Comparison of ENCODE assay signal across 12 cellular contexts in the genomic region with DNA sequence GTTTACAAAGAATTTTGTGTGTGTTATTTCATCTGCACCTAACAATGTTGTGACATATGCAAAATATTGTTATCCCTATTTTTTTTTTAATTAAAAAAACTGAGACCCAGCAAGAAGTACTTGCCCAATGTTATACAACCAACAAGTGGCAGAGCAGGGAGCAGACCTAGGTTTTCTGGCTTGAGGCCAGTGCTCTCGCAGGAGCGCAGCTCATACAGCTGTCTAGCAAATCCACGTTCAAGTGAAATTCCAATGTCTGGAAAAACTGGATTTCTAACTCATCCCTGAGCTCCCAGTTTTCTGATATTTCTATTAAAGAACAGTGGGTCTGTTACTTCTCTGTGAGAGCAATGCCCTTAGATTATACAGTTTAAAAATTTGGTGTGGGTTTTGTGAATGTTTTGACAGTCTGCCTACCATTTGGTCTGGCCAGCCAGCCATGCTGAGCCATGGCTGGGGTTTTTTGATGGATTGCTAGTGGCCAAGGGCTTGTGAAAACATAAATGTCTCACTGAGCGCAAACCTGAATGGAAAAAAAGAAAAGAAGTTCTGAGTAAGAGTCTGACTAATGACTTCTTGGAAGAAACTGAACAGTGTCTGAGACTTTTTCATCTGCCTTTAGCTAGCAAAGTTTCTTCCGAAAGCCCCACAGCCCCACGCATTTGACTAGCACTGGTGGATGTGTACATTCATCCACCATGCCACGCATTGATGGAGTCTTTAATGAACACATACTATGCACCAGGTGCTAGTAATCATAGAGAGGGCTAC. TPM values are rescaled to one million over a fixed set of nuclear protein-coding genes. Genes with fewer than 3 reads are reported as not detected.
A peak's percentile ranks its signal among the peaks of the same experiment; 100 is the strongest.
DNase-seq lines count a peak whose midpoint lies in the region; ATAC-seq and TF ChIP-seq lines count a peak whose summit lies in the region.
"Had no signal": no experiment of that assay in that cellular context is flagged by ENCODE, and none has a peak within 500 bp of the region (broad histone marks: within the 10 kb centered on the region; RNA-seq: fewer than 3 reads in every experiment).

No MANE protein-coding gene starts in this region.

- H3K36me3 ChIP-seq in left ventricle myocardium inferior (no peaks in the 10 kb centered on the region), SJCRH30 (no peaks in the 10 kb centered on the region; the same call in 1 of the 2 replicates), Caco-2 (ENCODE audit: control insufficient read depth, insufficient read depth, low read length) (no peaks in the 10 kb centered on the region)
- H3K36me3 ChIP-seq: thoracic aorta had no signal

- no peaks in the 10 kb centered on the region for H3K36me3 Mint-ChIP-seq in Caco-2 (ENCODE audit: insufficient read depth, unreplicated experiment)
- H3K36me3 Mint-ChIP-seq in endothelial cell (ENCODE audit: low read depth, unreplicated experiment), result peaks cover 7% of the 10 kb centered on the region

- TF ChIP-seq CTCF in left ventricle myocardium inferior (IDR thresholded peaks at IDR 0.05; ENCODE audit: borderline replicate concordance) (no peak), epithelial cell of esophagus (IDR thresholded peaks at IDR 0.05; ENCODE audit: insufficient read depth, low read depth, low read length, missing control alignments) (no peak), Caco-2 (IDR thresholded peaks at IDR 0.05; ENCODE audit: insufficient read depth in 1 of 2, low read depth in 1 of 2, low read length in 1 of 2, severe bottlenecking in 1 of 2, unreplicated experiment in 1 of 2) (no peak), endothelial cell (IDR thresholded peaks at IDR 0.05; ENCODE audit: unreplicated experiment) (no peak)

- no peak for DNase-seq in Right ventricle myocardium superior
- DNase-seq in left ventricle myocardium inferior, result no peak
- peak; percentile 69 to 71 for DNase-seq in SJCRH30
- DNase-seq in epithelial cell of esophagus (ENCODE audit: low read depth), result peak; percentile 45
- DNase-seq in stimulated activated CD8-positive, alpha-beta memory T cell treated with anti-CD3 and anti-CD28 coated beads, Interleukin-7, amount 100 ng/mL, for 48 hours (ENCODE audit: extremely low read depth in 1 of 2, low read depth in 1 of 2), result peak; percentile 23 to 56
- DNase-seq in NCI-H774 (lab: John Stamatoyannopoulos, UW), result no peak
- no peak for DNase-seq in Caco-2
- no peak for DNase-seq in endothelial cell (ENCODE audit: low spot score)
- DNase-seq: amygdala, NCI-H1048 had no signal

- BruUV-seq in Caco-2 (replicated peaks; lab: Mats Ljungman, UMichigan), result no TSS peak

- H3K4me3 ChIP-seq in left ventricle myocardium inferior, result no peak overlapping the region
- no peak overlapping the region for H3K4me3 ChIP-seq in SJCRH30
- H3K4me3 ChIP-seq in epithelial cell of esophagus (ENCODE audit: low read length), result no peak overlapping the region
- H3K4me3 ChIP-seq in Caco-2 (ENCODE audit: low read depth, low read length), result no peak overlapping the region
- H3K4me3 ChIP-seq: thoracic aorta had no signal

- H3K27me3 ChIP-seq in left ventricle myocardium inferior (ENCODE audit: low read depth) (no peaks in the 10 kb centered on the region), SJCRH30 (no peaks in the 10 kb centered on the region), Caco-2 (replicated peaks; ENCODE audit: control insufficient read depth, insufficient read depth, low read length) (no peaks in the 10 kb centered on the region)

- H3K4me3 Mint-ChIP-seq in Caco-2 (ENCODE audit: unreplicated experiment) (no peak overlapping the region), endothelial cell (ENCODE audit: unreplicated experiment) (no peak overlapping the region)

- H3K9me3 ChIP-seq in left ventricle myocardium inferior (replicated peaks) (peaks cover 20% of the 10 kb centered on the region), SJCRH30 (replicated peaks) (peaks cover 8% of the 10 kb centered on the region), Caco-2 (peaks cover 18% of the 10 kb centered on the region)
- H3K9me3 ChIP-seq: thoracic aorta had no signal

- CTCF ChIA-PET in Caco-2 (lab: Charles Lee), result interaction anchor here (0.7 kb wide), 1 partner anchor 70 kb away, joined by 3 read pairs; no protein-coding TSS in a partner anchor

- H3K9me3 Mint-ChIP-seq in Caco-2 (ENCODE audit: unreplicated experiment) (peaks cover 29% of the 10 kb centered on the region), endothelial cell (ENCODE audit: unreplicated experiment) (no peaks in the 10 kb centered on the region)

- H3K4me1 Mint-ChIP-seq in Caco-2 (ENCODE audit: low read depth, unreplicated experiment) (no peaks in the 10 kb centered on the region), endothelial cell (ENCODE audit: unreplicated experiment) (peaks cover 3% of the 10 kb centered on the region)

- POLR2A ChIA-PET in Caco-2 (lab: Charles Lee), result no interaction called here

- peaks cover 20% of the 10 kb centered on the region for H3K27me3 Mint-ChIP-seq in Caco-2 (ENCODE audit: insufficient read depth, unreplicated experiment)
- peaks cover 2% of the 10 kb centered on the region for H3K27me3 Mint-ChIP-seq in endothelial cell (ENCODE audit: unreplicated experiment)

- no peak overlapping the region for H3K27ac ChIP-seq in left ventricle myocardium inferior (replicated peaks)
- H3K27ac ChIP-seq in SJCRH30, result no peak overlapping the region
- H3K27ac ChIP-seq: thoracic aorta had no signal

- intact Hi-C loops in Right ventricle myocardium superior (cut with DNase I) (no loop called here), left ventricle myocardium inferior (cut with micrococcal nuclease) (no loop called here), Caco-2 (cut with micrococcal nuclease; ENCODE audit: unreplicated experiment) (no loop called here)

- ATAC-seq in Right ventricle myocardium superior (ENCODE audit: poor library complexity), result peak; percentile 43

- peaks cover 5% of the 10 kb centered on the region for H3K4me1 ChIP-seq in left ventricle myocardium inferior
- H3K4me1 ChIP-seq in SJCRH30, result peaks cover 9% of the 10 kb centered on the region
- H3K4me1 ChIP-seq in Caco-2, result no peaks in the 10 kb centered on the region

- H3K27ac Mint-ChIP-seq in Caco-2 (ENCODE audit: unreplicated experiment) (no peak overlapping the region), endothelial cell (ENCODE audit: unreplicated experiment) (no peak overlapping the region)

RNA-seq across cellular contexts. Expression of a gene that starts 15.4 kb away (rescaled TPM):
- total RNA-seq in Right ventricle myocardium superior (2.2 TPM), left ventricle myocardium inferior (2.6 TPM), Caco-2 (2022) (0.34 TPM in 1 of 2 replicates, not detected in the other), endothelial cell (ENCODE audit: unreplicated experiment) (not detected)
- total RNA-seq in SJCRH30 (2014; rRNA removed; shearing (Covaris generic)), result not detected in 2 replicates
- total RNA-seq: endothelial cell of umbilical vein had no signal

RNA-seq across cellular contexts. Expression of a gene that starts 54.3 kb away (rescaled TPM):
- 0.16 TPM for total RNA-seq in Right ventricle myocardium superior
- total RNA-seq in left ventricle myocardium inferior, result 0.47 TPM
- 6.4 and 7.6 TPM in 2 replicates for total RNA-seq in SJCRH30 (2014; rRNA removed; shearing (Covaris generic))
- not detected in 2 replicates for total RNA-seq in Caco-2 (2022)
- 1.1 TPM for total RNA-seq in endothelial cell (ENCODE audit: unreplicated experiment)
- total RNA-seq: endothelial cell of umbilical vein had no signal

Comparison
In these comparisons a context has a peak if more than half of its experiments do, and no peak if none do; other contexts are left out.
1. DNase-seq: peak in SJCRH30 (2 of 2), epithelial cell of esophagus (single experiment) and stimulated activated CD8-positive, alpha-beta memory T cell treated with anti-CD3 and anti-CD28 coated beads, Interleukin-7, amount 100 ng/mL, for 48 hours (2 of 2); none in Right ventricle myocardium superior (single experiment), left ventricle myocardium inferior (single experiment), NCI-H774 (single experiment), Caco-2 (0 of 2) and endothelial cell (single experiment).